Comparison of ENCODE assay signal across 27 cellular contexts in genomic region chr17:74830861-74831260, GRCh38. TPM values are rescaled to one million over a fixed set of nuclear protein-coding genes. Genes with fewer than 3 reads are reported as not detected.
A peak's percentile ranks its signal among the peaks of the same experiment; 100 is the strongest.
DNase-seq lines count a peak whose midpoint lies in the region; ATAC-seq and TF ChIP-seq lines count a peak whose summit lies in the region.
"Had no signal": no experiment of that assay in that cellular context is flagged by ENCODE, and none has a peak within 500 bp of the region (broad histone marks: within the 10 kb centered on the region; RNA-seq: fewer than 3 reads in every experiment).

No MANE protein-coding gene starts in this region.

- ATAC-seq in psoas muscle: no peak
- ATAC-seq: GM12878 had no signal

- no peaks in the 10 kb centered on the region for H3K27me3 Mint-ChIP-seq in chondrocyte (ENCODE audit: low read depth)
- no peaks in the 10 kb centered on the region for H3K27me3 Mint-ChIP-seq in progenitor cell of endocrine pancreas
- H3K27me3 Mint-ChIP-seq: CD4-positive, alpha-beta memory T cell; CD4-positive, CD25-positive, alpha-beta regulatory T cell; CD8-positive, alpha-beta memory T cell had no signal

- H3K4me1 ChIP-seq in BLaER1 (peaks cover 74% of the 10 kb centered on the region), HAP-1 (no peaks in the 10 kb centered on the region), psoas muscle (no peaks in the 10 kb centered on the region)
- peaks cover 31 to 78% (median 64%) of the 10 kb centered on the region in 10 experiments for H3K4me1 ChIP-seq in BLaER1 treated with 17β-estradiol and CSF1 and Interleukin-3, amounts not matched to agents 10 nM and 100 nM

- H3K4me3 ChIP-seq in BLaER1 (no peak overlapping the region), HAP-1 (no peak overlapping the region), psoas muscle (no peak overlapping the region)
- H3K4me3 ChIP-seq in BLaER1 treated with 17β-estradiol and CSF1 and Interleukin-3, amounts not matched to agents 10 nM and 100 nM: no peak overlapping the region
- H3K4me3 ChIP-seq: GM12878 had no signal

- H3K27ac Mint-ChIP-seq in chondrocyte (ENCODE audit: unreplicated experiment) (no peak overlapping the region), progenitor cell of endocrine pancreas (peak overlapping the region; percentile 33)
- H3K27ac Mint-ChIP-seq: CD4-positive, alpha-beta memory T cell; CD8-positive, alpha-beta memory T cell had no signal

- H3K4me3 Mint-ChIP-seq in chondrocyte (ENCODE audit: unreplicated experiment) (no peak overlapping the region), progenitor cell of endocrine pancreas (ENCODE audit: low read depth) (no peak overlapping the region)
- H3K4me3 Mint-ChIP-seq: CD14-positive monocyte; CD4-positive, alpha-beta memory T cell; CD4-positive, CD25-positive, alpha-beta regulatory T cell; CD8-positive, alpha-beta memory T cell had no signal

- H3K27ac ChIP-seq in BLaER1 (0 out of 2 replicates have a peak overlapping the region, but pooled peaks have one; percentile 22), psoas muscle (no peak overlapping the region)
- H3K27ac ChIP-seq in BLaER1 treated with 17β-estradiol and CSF1 and Interleukin-3, amounts not matched to agents 10 nM and 100 nM: peak overlapping the region in 1 of 11 experiments; percentile 24; a peak in 1 of 22 replicates

- intact Hi-C loops in psoas muscle (cut with DNase I): no loop called here

- TF ChIP-seq CTCF in chondrocyte (IDR thresholded peaks at IDR 0.05): no peak
- TF ChIP-seq CTCF in progenitor cell of endocrine pancreas (IDR thresholded peaks at IDR 0.05; ENCODE audit: unreplicated experiment): no peak
- no peak for TF ChIP-seq CTCF in psoas muscle (IDR thresholded peaks at IDR 0.05)

- H3K4me1 Mint-ChIP-seq in chondrocyte (ENCODE audit: low read depth) (peaks cover 8% of the 10 kb centered on the region), progenitor cell of endocrine pancreas (ENCODE audit: low read depth) (no peaks in the 10 kb centered on the region)
- H3K4me1 Mint-ChIP-seq: CD4-positive, alpha-beta memory T cell; CD4-positive, CD25-positive, alpha-beta regulatory T cell had no signal

- peaks cover 14% of the 10 kb centered on the region; the same call in 1 of the 2 replicates for H3K36me3 ChIP-seq in BLaER1
- H3K36me3 ChIP-seq in BLaER1 treated with 17β-estradiol and CSF1 and Interleukin-3, amounts not matched to agents 10 nM and 100 nM: peaks cover 0 to 72% (median 48%) of the 10 kb centered on the region in 11 experiments; a peak in 18 of 22 replicates
- H3K36me3 ChIP-seq in HAP-1 (replicated peaks): no peaks in the 10 kb centered on the region
- peaks cover 0 to 11% of the 10 kb centered on the region in 2 donors for H3K36me3 ChIP-seq in psoas muscle (ENCODE audit: insufficient read depth in 1 of 2, low read depth in 1 of 2)

- H3K27me3 ChIP-seq in BLaER1: no peaks in the 10 kb centered on the region
- H3K27me3 ChIP-seq in BLaER1 treated with 17β-estradiol and CSF1 and Interleukin-3, amounts not matched to agents 10 nM and 100 nM: no peaks in the 10 kb centered on the region
- no peaks in the 10 kb centered on the region for H3K27me3 ChIP-seq in HAP-1 (ENCODE audit: low read depth)
- no peaks in the 10 kb centered on the region for H3K27me3 ChIP-seq in psoas muscle (ENCODE audit: insufficient read depth in 3 of 3, low read length in 2 of 3)
- H3K27me3 ChIP-seq: BE2C had no signal

- H3K9me3 ChIP-seq in BLaER1 (no peaks in the 10 kb centered on the region; the same call in 1 of the 2 replicates), HAP-1 (no peaks in the 10 kb centered on the region), psoas muscle (no peaks in the 10 kb centered on the region)
- peaks cover 0 to 9% (median 0%) of the 10 kb centered on the region in 11 experiments; a peak in 3 of 22 replicates for H3K9me3 ChIP-seq in BLaER1 treated with 17β-estradiol and CSF1 and Interleukin-3, amounts not matched to agents 10 nM and 100 nM (replicated peaks in 1 of 11)
- H3K9me3 ChIP-seq: BE2C had no signal

- H4K20me1 ChIP-seq in BLaER1: peaks cover 27% of the 10 kb centered on the region
- peaks cover 12 to 100% (median 84%) of the 10 kb centered on the region in 11 experiments; a peak in 20 of 22 replicates for H4K20me1 ChIP-seq in BLaER1 treated with 17β-estradiol and CSF1 and Interleukin-3, amounts not matched to agents 10 nM and 100 nM

- DNase-seq in chondrocyte (ENCODE audit: low spot score) (peak; percentile 90), progenitor cell of endocrine pancreas (ENCODE audit: low spot score, unreplicated experiment) (no peak), HAP-1 (ENCODE audit: low spot score in 2 of 2) (no peak), psoas muscle (no peak), RPMI8226 (no peak)
- DNase-seq in effector CD8-positive, alpha-beta T cell (lab: John Stamatoyannopoulos, UW): no peak
- DNase-seq: 8988T; ACHN; BE2C; C1 segment of cervical spinal cord; CD4-positive, CD25-positive, alpha-beta regulatory T cell; CD8-positive, alpha-beta memory T cell; COR-L47; DMS 273 treated with DMSO at 0.1 percent for 48 hours; DMS153; DMS53; DMS79; DND-41; EL; GDM1 had no signal

- H3K9me3 Mint-ChIP-seq in chondrocyte (ENCODE audit: low read depth) (no peaks in the 10 kb centered on the region), progenitor cell of endocrine pancreas (ENCODE audit: low read depth) (no peaks in the 10 kb centered on the region)
- H3K9me3 Mint-ChIP-seq: CD14-positive monocyte; CD4-positive, alpha-beta memory T cell; CD4-positive, CD25-positive, alpha-beta regulatory T cell; CD8-positive, alpha-beta memory T cell had no signal

- H3K36me3 Mint-ChIP-seq in chondrocyte (ENCODE audit: low read depth) (peaks cover 9% of the 10 kb centered on the region), progenitor cell of endocrine pancreas (ENCODE audit: insufficient read depth) (peaks cover 1% of the 10 kb centered on the region)

- peak overlapping the region; percentile 100 for H3K4me2 ChIP-seq in BLaER1
- H3K4me2 ChIP-seq in BLaER1 treated with 17β-estradiol and CSF1 and Interleukin-3, amounts not matched to agents 10 nM and 100 nM: peak overlapping the region in 10 of 11 experiments; percentile 8 to 97 (median 94); a peak in 17 of 22 replicates

- in situ Hi-C loops in HAP-1 (cut with MboI; ENCODE audit: low sequenced_read_pairs): no loop called here

- WGBS in psoas muscle, 3 donors: 90 to 91% (median 91%) methylated on average over 19 of the region's 19 CpGs

- no peak overlapping the region for H3K9ac ChIP-seq in BLaER1
- 0 out of 22 replicates have a peak overlapping the region, but pooled peaks of 1 of the 11 experiments have one; percentile 3 for H3K9ac ChIP-seq in BLaER1 treated with 17β-estradiol and CSF1 and Interleukin-3, amounts not matched to agents 10 nM and 100 nM

RNA-seq across cellular contexts. Expression of gene GRIN2C, which starts 28.8 kb away (rescaled TPM):
- total RNA-seq in chondrocyte (0.07 to 0.28 TPM in 2 of 3 replicates, not detected in the other), progenitor cell of endocrine pancreas (0.57 and 0.84 TPM in 2 replicates), psoas muscle (under 1 TPM; 0.20 to 0.74 (median 0.37) TPM)
- polyA plus RNA-seq in psoas muscle: under 1 TPM; 0.06 to 0.40 (median 0.10) TPM
- total RNA-seq: CD4-positive, CD25-positive, alpha-beta regulatory T cell; CD8-positive, alpha-beta memory T cell; Daoy had no signal
- polyA plus RNA-seq: AG04450; CD14-positive monocyte; CD4-positive, alpha-beta memory T cell; CD4-positive, CD25-positive, alpha-beta regulatory T cell; CD8-positive, alpha-beta memory T cell had no signal

RNA-seq across cellular contexts. Expression of gene FDXR, which starts 41.9 kb away (rescaled TPM):
- total RNA-seq in chondrocyte (7.2 to 11.6 TPM (median 9.0 TPM) in 3 replicates), progenitor cell of endocrine pancreas (16.9 and 18.2 TPM in 2 replicates), psoas muscle (1 to 10 TPM; 3.0 to 7.9 (median 4.2) TPM)
- polyA plus RNA-seq in psoas muscle: 1 to 10 TPM; 3.4 to 4.7 (median 3.7) TPM

RNA-seq across cellular contexts. Expression of gene NAT9, which starts 54.7 kb away (rescaled TPM):
- total RNA-seq in chondrocyte (46.8 to 48.9 TPM (median 47.4 TPM) in 3 replicates), progenitor cell of endocrine pancreas (59.6 and 60.2 TPM in 2 replicates), psoas muscle (10 to 100 TPM; 15.2 to 32.8 (median 19.9) TPM)
- polyA plus RNA-seq in psoas muscle: 10 to 100 TPM; 25.8 to 52.5 (median 25.8) TPM
